Comparison of ENCODE assay signal across 20 cellular contexts in the genomic region with DNA sequence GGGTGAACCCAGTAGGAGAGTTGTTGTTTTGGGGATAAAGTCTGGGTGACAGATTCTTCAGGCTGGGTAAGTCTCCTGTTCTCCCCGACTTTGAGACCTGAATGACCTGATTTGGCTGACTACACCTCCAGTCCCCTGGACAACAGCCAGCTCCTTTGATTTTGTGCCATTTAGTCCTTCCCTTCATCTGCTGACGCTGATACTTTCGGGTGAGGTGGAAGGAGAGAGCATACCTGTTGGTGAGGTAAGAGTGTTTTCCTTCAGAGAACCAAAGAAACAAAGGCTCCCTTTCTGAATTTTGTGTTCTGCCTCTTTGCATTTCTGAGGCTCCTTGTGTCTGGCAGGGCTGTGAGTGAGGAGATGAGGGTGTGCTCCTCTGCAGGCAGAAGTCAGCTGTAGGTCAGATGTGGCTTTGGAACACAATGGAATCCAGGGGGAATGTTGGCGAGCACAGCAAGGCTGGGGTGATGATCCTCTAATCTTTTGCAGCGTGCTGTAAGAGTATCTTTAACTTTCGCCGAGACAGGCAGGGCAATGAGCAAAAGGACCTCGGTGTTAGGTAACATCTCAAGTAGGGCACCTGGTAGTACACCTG. TPM values are rescaled to one million over a fixed set of nuclear protein-coding genes. Genes with fewer than 3 reads are reported as not detected.
DNase-seq lines count a peak whose midpoint lies in the region; ATAC-seq and TF ChIP-seq lines count a peak whose summit lies in the region.
"Had no signal": no experiment of that assay in that cellular context is flagged by ENCODE, and none has a peak within 500 bp of the region (broad histone marks: within the 10 kb centered on the region; RNA-seq: fewer than 3 reads in every experiment).

No MANE protein-coding gene starts in this region.

- H3K27ac ChIP-seq in esophagus (ENCODE audit: low read depth in 2 of 2, low read length in 1 of 2) (peak overlapping the region; percentile 71 to 88), foreskin keratinocyte (no peak overlapping the region)
- H3K27ac ChIP-seq: dorsolateral prefrontal cortex had no signal

- H3K4me1 ChIP-seq in esophagus (ENCODE audit: control insufficient read depth in 2 of 2, insufficient read depth in 2 of 2, low read length in 1 of 2) (peaks cover 2 to 22% of the 10 kb centered on the region in 2 donors), foreskin keratinocyte (peaks cover 7% of the 10 kb centered on the region)

- DNase-seq in Right ventricle myocardium inferior (ENCODE audit: missing footprints): no peak
- no peak for DNase-seq in cardiac septum (ENCODE audit: low spot score)
- peak; percentile 22 for DNase-seq in myocyte (ENCODE audit: low read depth)
- no peak for DNase-seq in foreskin keratinocyte
- no peak for DNase-seq in midbrain (lab: John Stamatoyannopoulos, UW)
- no peak for DNase-seq in OCI-M2 (lab: John Stamatoyannopoulos, UW; ENCODE audit: unreplicated experiment)
- no peak for DNase-seq in CD1c-positive myeloid dendritic cell (ENCODE audit: extremely low spot score)
- DNase-seq: ACHN; activated CD4-positive, alpha-beta T cell treated with anti-CD3 and anti-CD28 coated beads, Interleukin-2, amount 50 U/mL, for 4 hours; activated effector memory CD4-positive, alpha-beta T cell treated with Interleukin-2 at 50 U/mL for 16 hours; aorta; dorsolateral prefrontal cortex; GF-D8; IMR-90; NCI-H1105; NCI-H2227 treated with DMSO at 0.1 percent for 48 hours; stimulated activated naive CD4-positive, alpha-beta T cell; T1000 had no signal

- ATAC-seq in Right ventricle myocardium inferior (peak; percentile 50), foreskin keratinocyte (no peak)

- H3K27me3 ChIP-seq in esophagus (ENCODE audit: control insufficient read depth in 1 of 2, insufficient read depth in 2 of 2, low read length in 2 of 2) (no peaks in the 10 kb centered on the region), foreskin keratinocyte (no peaks in the 10 kb centered on the region)
- H3K27me3 ChIP-seq: dorsolateral prefrontal cortex, neutrophil had no signal

- H3K9me3 ChIP-seq in esophagus (ENCODE audit: control insufficient read depth in 2 of 2, insufficient read depth in 1 of 2, low read depth in 1 of 2, low read length in 1 of 2): no peaks in the 10 kb centered on the region
- H3K9me3 ChIP-seq: neutrophil had no signal

- intact Hi-C loops in Right ventricle myocardium inferior (cut with DNase I) (loop anchor here (5.0 kb wide), 1 partner anchor 156 kb away; no protein-coding TSS in a partner anchor), cardiac septum (cut with DNase I) (no loop called here)

- no peak overlapping the region for H3K4me3 ChIP-seq in esophagus (ENCODE audit: low read depth in 1 of 2, low read length in 2 of 2)
- H3K4me3 ChIP-seq: dorsolateral prefrontal cortex had no signal

- 62 to 64% methylated on average over 8 of the region's 8 CpGs for WGBS in esophagus, 2 donors

- peaks cover 3 to 4% of the 10 kb centered on the region in 2 donors for H3K36me3 ChIP-seq in esophagus (ENCODE audit: control insufficient read depth in 2 of 2, insufficient read depth in 2 of 2, low read length in 1 of 2)

- TF ChIP-seq CTCF in foreskin keratinocyte (conservative IDR thresholded peaks at IDR 0.05): no peak

RNA-seq across cellular contexts. Expression of a gene that starts 12.1 kb away (rescaled TPM):
- total RNA-seq in Right ventricle myocardium inferior (15.2 TPM), cardiac septum (18.4 TPM), myocyte (4.6 and 9.7 TPM in 2 replicates), foreskin keratinocyte (11.2 and 12.6 TPM in 2 replicates)
- polyA plus RNA-seq in esophagus (1 to 10 TPM; 5.4 to 5.6 TPM), foreskin keratinocyte (4.7 and 4.8 TPM in 2 replicates)
- polyA plus RNA-seq in myocyte (2012): 5.3 TPM
